8 cellular contexts compared by ENCODE assay signal in genomic region chrX:39813631-39814246, GRCh38.
DNase-seq lines count a peak whose midpoint lies in the region; ATAC-seq and TF ChIP-seq lines count a peak whose summit lies in the region.

No MANE protein-coding gene starts in this region.

- no peaks in the 10 kb centered on the region for H3K4me1 ChIP-seq in aorta (ENCODE audit: control insufficient read depth in 1 of 2, insufficient read depth in 2 of 2, low read length in 2 of 2)

- no peaks in the 10 kb centered on the region for H3K36me3 Mint-ChIP-seq in activated CD4-positive, alpha-beta memory T cell treated with anti-CD3 and anti-CD28 coated beads for 36 hours

- H3K4me3 ChIP-seq in aorta (ENCODE audit: low read length in 2 of 2), result no peak overlapping the region

- H3K4me1 Mint-ChIP-seq in activated CD4-positive, alpha-beta memory T cell treated with anti-CD3 and anti-CD28 coated beads for 36 hours (ENCODE audit: low read depth), result peaks cover 31% of the 10 kb centered on the region

- no peaks in the 10 kb centered on the region for H3K27me3 Mint-ChIP-seq in activated CD4-positive, alpha-beta memory T cell treated with anti-CD3 and anti-CD28 coated beads for 36 hours

- no peaks in the 10 kb centered on the region for H3K9me3 Mint-ChIP-seq in activated CD4-positive, alpha-beta memory T cell treated with anti-CD3 and anti-CD28 coated beads for 36 hours

- H3K9me3 ChIP-seq in aorta (ENCODE audit: control insufficient read depth, low read length), result no peaks in the 10 kb centered on the region

- no peak for TF ChIP-seq CTCF in GM13976 (IDR thresholded peaks at IDR 0.05; ENCODE audit: borderline replicate concordance, control extremely low read depth, extremely low read depth, insufficient read depth, missing control alignments)

- H3K27ac Mint-ChIP-seq in activated CD4-positive, alpha-beta memory T cell treated with anti-CD3 and anti-CD28 coated beads for 36 hours, result no peak overlapping the region

- POLR2A ChIA-PET in activated CD4-positive, alpha-beta memory T cell treated with anti-CD3 and anti-CD28 coated beads for 36 hours (lab: Charles Lee), result no interaction called here

- peak overlapping the region in 1 of 2 donors; percentile 42 for H3K27ac ChIP-seq in aorta (ENCODE audit: low read depth in 1 of 2, low read length in 2 of 2)

- no peaks in the 10 kb centered on the region for H3K36me3 ChIP-seq in aorta (ENCODE audit: control insufficient read depth in 1 of 2, insufficient read depth in 2 of 2, low read length in 1 of 2)

- no peak overlapping the region for H3K4me3 Mint-ChIP-seq in activated CD4-positive, alpha-beta memory T cell treated with anti-CD3 and anti-CD28 coated beads for 36 hours

- peak; percentile 62 for DNase-seq in NCI-H510A treated with DMSO at 0.1 percent for 48 hours (lab: John Stamatoyannopoulos, UW)
- DNase-seq in NCI-H510A (lab: John Stamatoyannopoulos, UW), result no peak
- peak; percentile 72 for DNase-seq in cerebellum (ENCODE audit: low spot score)
- DNase-seq in midbrain (lab: John Stamatoyannopoulos, UW), result peak; percentile 49
- peak; percentile 78 to 87 for DNase-seq in aorta
- DNase-seq in activated CD4-positive, alpha-beta memory T cell treated with anti-CD3 and anti-CD28 coated beads for 36 hours, result no peak
- DNase-seq in GM13976 (ENCODE audit: low spot score), result no peak

- ATAC-seq in aorta (ENCODE audit: low FRiP score) (peak; percentile 61), GM18909 (IDR thresholded peaks at IDR 0.05; ENCODE audit: poor library complexity, unreplicated experiment) (no peak)

- no peaks in the 10 kb centered on the region for H3K27me3 ChIP-seq in aorta (ENCODE audit: control insufficient read depth in 1 of 2, insufficient read depth in 2 of 2, low read length in 1 of 2)

- intact Hi-C loops in aorta (cut with DNase I), result loop anchor here (5.0 to 10.0 kb wide), 5 partner anchors 41 to 451 kb away; no protein-coding TSS in a partner anchor
- intact Hi-C loops in activated CD4-positive, alpha-beta memory T cell treated with anti-CD3 and anti-CD28 coated beads for 36 hours (cut with micrococcal nuclease), result loop anchor here (2.0 to 10.0 kb wide), 5 partner anchors 41 to 654 kb away; partner anchors contain the start of gene BCOR

- in situ Hi-C loops in GM13976 (cut with MboI; ENCODE audit: low sequenced_read_pairs, unreplicated experiment), result no loop called here

- 7 to 32% methylated on average over 17 of the region's 17 CpGs for WGBS in aorta, 2 donors

- CTCF ChIA-PET in activated CD4-positive, alpha-beta memory T cell treated with anti-CD3 and anti-CD28 coated beads for 36 hours (lab: Charles Lee), result interaction anchor here (0.8 to 1.7 kb wide), 5 partner anchors 10 to 655 kb away, joined by 3 to 7 read pairs (median 3); no protein-coding TSS in a partner anchor

Comparison
In these comparisons a context has a peak if more than half of its experiments do, and no peak if none do; other contexts are left out.
1. DNase-seq: peak in NCI-H510A treated with DMSO at 0.1 percent for 48 hours (single experiment), cerebellum (single experiment), midbrain (single experiment) and aorta (2 of 2); none in NCI-H510A (single experiment), activated CD4-positive, alpha-beta memory T cell treated with anti-CD3 and anti-CD28 coated beads for 36 hours (single experiment) and GM13976 (single experiment).